23 cellular contexts compared by ENCODE assay signal in genomic region chr3:45442679-45443214, GRCh38. TPM values are rescaled to one million over a fixed set of nuclear protein-coding genes. Genes with fewer than 3 reads are reported as not detected.
DNase-seq lines count a peak whose midpoint lies in the region; TF ChIP-seq lines count a peak whose summit lies in the region.
"Had no signal": no experiment of that assay in that cellular context is flagged by ENCODE, and none has a peak within 500 bp of the region (broad histone marks: within the 10 kb centered on the region; RNA-seq: fewer than 3 reads in every experiment).

No MANE protein-coding gene starts in this region.

- H3K27ac Mint-ChIP-seq in endodermal cell (peak overlapping the region; percentile 26), nephron (peak overlapping the region; percentile 83 to 91 (median 85))
- H3K27ac Mint-ChIP-seq: T-cell had no signal

- TF ChIP-seq EP300 in sigmoid colon (IDR thresholded peaks at IDR 0.05) = no peak

- H3K36me3 ChIP-seq in BLaER1 treated with 17β-estradiol and CSF1 and Interleukin-3, amounts not matched to agents 10 nM and 100 nM = peaks cover 14 to 55% (median 34%) of the 10 kb centered on the region in 11 experiments
- H3K36me3 ChIP-seq in endodermal cell (ENCODE audit: control insufficient read depth, insufficient read depth, low read length) (peaks cover 24% of the 10 kb centered on the region), sigmoid colon (no peaks in the 10 kb centered on the region)

- H3K9ac ChIP-seq in BLaER1 treated with 17β-estradiol and CSF1 and Interleukin-3, amounts not matched to agents 10 nM and 100 nM = no peak overlapping the region
- H3K9ac ChIP-seq in endodermal cell (ENCODE audit: extremely low read depth, low read length, poor library complexity, severe bottlenecking) = no peak overlapping the region

- TF ChIP-seq POLR2A in sigmoid colon (IDR thresholded peaks at IDR 0.05) = no peak

- H3K4me1 Mint-ChIP-seq in endodermal cell (no peaks in the 10 kb centered on the region), nephron (peaks cover 48% of the 10 kb centered on the region)

- no peaks in the 10 kb centered on the region for H3K27me3 Mint-ChIP-seq in endodermal cell (ENCODE audit: insufficient read depth)
- H3K27me3 Mint-ChIP-seq in nephron (ENCODE audit: low read depth) = no peaks in the 10 kb centered on the region
- H3K27me3 Mint-ChIP-seq: T-cell had no signal

- H3K4me3 ChIP-seq in BLaER1 treated with 17β-estradiol and CSF1 and Interleukin-3, amounts not matched to agents 10 nM and 100 nM = no peak overlapping the region
- H3K4me3 ChIP-seq in endodermal cell (ENCODE audit: low read length) (no peak overlapping the region), sigmoid colon (no peak overlapping the region)
- H3K4me3 ChIP-seq: SJCRH30 had no signal

- DNase-seq in LHCN-M2 (ENCODE audit: low read depth) (peak; percentile 41), endodermal cell (no peak), NCI-H2081 (lab: John Stamatoyannopoulos, UW) (no peak), NCI-H2107 treated with DMSO at 0.1 percent for 48 hours (lab: John Stamatoyannopoulos, UW; ENCODE audit: unreplicated experiment) (no peak), sigmoid colon (no peak), T-helper 2 cell (no peak)
- DNase-seq: COR-L47; DMS153; H7; IMR-90; Kasumi-1; MV-4-11; NCI-H146; NCI-H226; NCI-H526; NK-92 treated with Interleukin-12 subunit alpha and Interleukin-12 subunit beta, amount 100 ng/mL, for 24 hours; OCI-M1; RPMI8226; SJCRH30; T-cell had no signal

- H3K4me3 Mint-ChIP-seq in endodermal cell (no peak overlapping the region), nephron (no peak overlapping the region)
- H3K4me3 Mint-ChIP-seq: T-cell had no signal

- peak overlapping the region in 10 of 11 experiments; percentile 58 to 76 (median 72); a peak in 16 of 22 replicates for H3K4me2 ChIP-seq in BLaER1 treated with 17β-estradiol and CSF1 and Interleukin-3, amounts not matched to agents 10 nM and 100 nM

- H4K20me1 ChIP-seq in BLaER1 treated with 17β-estradiol and CSF1 and Interleukin-3, amounts not matched to agents 10 nM and 100 nM = peaks cover 0 to 20% (median 7%) of the 10 kb centered on the region in 11 experiments; a peak in 8 of 22 replicates

- 79 to 95% methylated on average over 2 to 5 of the region's 6 CpGs for WGBS in endodermal cell (ENCODE audit: insufficient coverage in 1 of 2, insufficient read length in 1 of 2), 2 experiments
- WGBS in sigmoid colon, 2 donors = 92 to 95% methylated on average over 6 of the region's 6 CpGs

- peaks cover 28 to 52% (median 33%) of the 10 kb centered on the region in 10 experiments for H3K4me1 ChIP-seq in BLaER1 treated with 17β-estradiol and CSF1 and Interleukin-3, amounts not matched to agents 10 nM and 100 nM
- H3K4me1 ChIP-seq in endodermal cell (ENCODE audit: control insufficient read depth, insufficient read depth, low read length) (no peaks in the 10 kb centered on the region), sigmoid colon (peaks cover 0 to 12% (median 8%) of the 10 kb centered on the region in 4 donors)
- H3K4me1 ChIP-seq: SJCRH30 had no signal

- H3K36me3 Mint-ChIP-seq in endodermal cell (ENCODE audit: low read depth) (peaks cover 42% of the 10 kb centered on the region), nephron (ENCODE audit: low read depth) (peaks cover 25% of the 10 kb centered on the region)

- peaks cover 0 to 9% (median 5%) of the 10 kb centered on the region in 11 experiments; a peak in 18 of 22 replicates for H3K9me3 ChIP-seq in BLaER1 treated with 17β-estradiol and CSF1 and Interleukin-3, amounts not matched to agents 10 nM and 100 nM (replicated peaks in 1 of 11)
- H3K9me3 ChIP-seq in endodermal cell (ENCODE audit: control insufficient read depth, low read length) (peaks cover 14% of the 10 kb centered on the region), sigmoid colon (no peaks in the 10 kb centered on the region)
- H3K9me3 ChIP-seq: SJCRH30 had no signal

- no peaks in the 10 kb centered on the region for H3K27me3 ChIP-seq in BLaER1 treated with 17β-estradiol and CSF1 and Interleukin-3, amounts not matched to agents 10 nM and 100 nM
- H3K27me3 ChIP-seq in endodermal cell (ENCODE audit: control insufficient read depth, insufficient read depth, low read length, poor library complexity, severe bottlenecking) = no peaks in the 10 kb centered on the region
- no peaks in the 10 kb centered on the region for H3K27me3 ChIP-seq in sigmoid colon
- H3K27me3 ChIP-seq: SJCRH30 had no signal

- no peak for TF ChIP-seq CTCF in endodermal cell (conservative IDR thresholded peaks at IDR 0.05)
- TF ChIP-seq CTCF in nephron (IDR thresholded peaks at IDR 0.05; ENCODE audit: unreplicated experiment in 3 of 3) = no peak
- no peak for TF ChIP-seq CTCF in sigmoid colon (IDR thresholded peaks at IDR 0.05)

- intact Hi-C loops in sigmoid colon (cut with DNase I) = no loop called here

- H3K27ac ChIP-seq in BLaER1 treated with 17β-estradiol and CSF1 and Interleukin-3, amounts not matched to agents 10 nM and 100 nM = no peak overlapping the region
- no peak overlapping the region for H3K27ac ChIP-seq in endodermal cell (ENCODE audit: low read depth, low read length)
- H3K27ac ChIP-seq in sigmoid colon = no peak overlapping the region
- H3K27ac ChIP-seq: C4-2B, SJCRH30 had no signal

- peaks cover 6% of the 10 kb centered on the region for H3K9me3 Mint-ChIP-seq in endodermal cell
- no peaks in the 10 kb centered on the region for H3K9me3 Mint-ChIP-seq in nephron

RNA-seq across cellular contexts. Expression of gene LARS2, which starts 54.4 kb away (rescaled TPM):
- total RNA-seq in LHCN-M2 (2014; rRNA removed) = 23.7 and 24.1 TPM in 2 replicates
- polyA plus RNA-seq in LHCN-M2 (2012) = 9.9 TPM
- total RNA-seq in endodermal cell = 10 to 100 TPM; 40.4 to 45.6 TPM
- 23.4 TPM for polyA plus RNA-seq in endodermal cell (2013, experiment 1 of 2)
- 21.7 TPM for polyA plus RNA-seq in endodermal cell (2013, experiment 2 of 2)
- 10 to 100 TPM in 2 of 4 donors, 1 to 10 TPM in 2; 6.4 to 12.5 (median 10.7) TPM for total RNA-seq in sigmoid colon
- 10 to 100 TPM in 1 of 3 donors, 1 to 10 TPM in 2; 5.4 to 17.1 (median 5.8) TPM for polyA plus RNA-seq in sigmoid colon
